ENCODE assay signal across 8 cellular contexts in genomic region chr3:36124118-36124796, GRCh38.
DNase-seq lines count a peak whose midpoint lies in the region; ATAC-seq, FAIRE-seq and TF ChIP-seq lines count a peak whose summit lies in the region.

No MANE protein-coding gene starts in this region.

- H3K27me3 Mint-ChIP-seq in Caco-2 (ENCODE audit: insufficient read depth, unreplicated experiment) = peaks cover 2% of the 10 kb centered on the region

- H3K36me3 Mint-ChIP-seq in Caco-2 (ENCODE audit: insufficient read depth, unreplicated experiment) = no peaks in the 10 kb centered on the region

- no peak overlapping the region for H3K4me2 ChIP-seq in HepG2 (ENCODE audit: low read depth, low read length)

- TF ChIP-seq CTCF in Caco-2 (IDR thresholded peaks at IDR 0.05; ENCODE audit: insufficient read depth in 1 of 2, low read depth in 1 of 2, low read length in 1 of 2, severe bottlenecking in 1 of 2, unreplicated experiment in 1 of 2) (peak; percentile 55 to 75), astrocyte of the spinal cord (IDR thresholded peaks at IDR 0.05; ENCODE audit: low read depth, low read length) (peak; percentile 73), HepG2 (CRISPR knock-in tag; IDR thresholded peaks at IDR 0.05) (peak; percentile 59), left ventricle myocardium inferior (IDR thresholded peaks at IDR 0.05; ENCODE audit: borderline replicate concordance) (no peak)

- no peak overlapping the region for H3K9ac ChIP-seq in HepG2 (ENCODE audit: insufficient read depth, low read depth, low read length)

- no peak overlapping the region for H2AFZ ChIP-seq in HepG2 (ENCODE audit: low read length)

- H3K4me1 Mint-ChIP-seq in Caco-2 (ENCODE audit: low read depth, unreplicated experiment) = no peaks in the 10 kb centered on the region

- H3K27ac ChIP-seq in HepG2 (ENCODE audit: extremely low read length, insufficient read depth, low read length) (no peak overlapping the region), left ventricle myocardium inferior (replicated peaks) (no peak overlapping the region)

- peak; percentile 72 for FAIRE-seq in HepG2 (lab: Jason Lieb, UNC)

- no peak overlapping the region for H3K4me3 Mint-ChIP-seq in Caco-2 (ENCODE audit: unreplicated experiment)

- WGBS in HepG2 (ENCODE audit: low lambda C conversion rate) = 0% methylated on average over 1 of the region's 2 CpGs

- in situ Hi-C loops in astrocyte of the spinal cord (cut with HindIII; ENCODE audit: low sequenced_read_pairs) = no loop called here
- in situ Hi-C loops in HepG2 (cut with HindIII; ENCODE audit: extremely low pct_ligation_motif_present, low pct_unique_long_range_greater_than_20kb) = no loop called here

- ATAC-seq in HepG2 = peak; percentile 92
- no peak for ATAC-seq in HG02970 (IDR thresholded peaks at IDR 0.05; ENCODE audit: low FRiP score, unreplicated experiment)

- H3K4me3 ChIP-seq in Caco-2 (ENCODE audit: low read depth, low read length) = no peak overlapping the region
- H3K4me3 ChIP-seq in astrocyte of the spinal cord (ENCODE audit: low read depth, low read length) = no peak overlapping the region
- H3K4me3 ChIP-seq in HepG2 (replicated peaks in 1 of 3; ENCODE audit: insufficient read depth in 1 of 3, low read depth in 2 of 3, low read length in 3 of 3) = no peak overlapping the region
- no peak overlapping the region for H3K4me3 ChIP-seq in left ventricle myocardium inferior

- intact Hi-C loops in Caco-2 (cut with micrococcal nuclease; ENCODE audit: unreplicated experiment) (loop anchor here (1.0 to 5.0 kb wide), 5 partner anchors 157 to 577 kb away; no protein-coding TSS in a partner anchor), HepG2 (cut with micrococcal nuclease; ENCODE audit: unreplicated experiment) (loop anchor here (1.0 kb wide), 2 partner anchors 417 to 577 kb away; no protein-coding TSS in a partner anchor), left ventricle myocardium inferior (cut with micrococcal nuclease) (no loop called here)

- H3K27ac Mint-ChIP-seq in Caco-2 (ENCODE audit: unreplicated experiment) = no peak overlapping the region

- TF ChIP-seq RAD21 in HepG2 (CRISPR knock-in tag; IDR thresholded peaks at IDR 0.05) = peak; percentile 31; the same call in 1 of the 2 replicates

- no TSS peak for BruUV-seq in Caco-2 (replicated peaks; lab: Mats Ljungman, UMichigan)
- no TSS peak for BruUV-seq in HepG2 (replicated peaks; lab: Mats Ljungman, UMichigan)

- DNase-seq in Caco-2 (peak; percentile 51 to 64), LoVo (ENCODE audit: low spot score) (peak; percentile 7), astrocyte of the spinal cord (ENCODE audit: low read depth, low spot score) (peak; percentile 65), HepG2 (ENCODE audit: low spot score) (peak; percentile 38), left ventricle myocardium inferior (no peak), dedifferentiated amniotic fluid mesenchymal stem cell (ENCODE audit: extremely low spot score) (no peak)
- no peak for DNase-seq in activated naive CD4-positive, alpha-beta T cell treated with anti-CD3 and anti-CD28 coated beads, Interleukin-2, amount 50 U/mL, for 16 hours

- H3K27me3 ChIP-seq in Caco-2 (replicated peaks; ENCODE audit: control insufficient read depth, insufficient read depth, low read length) (no peaks in the 10 kb centered on the region), HepG2 (ENCODE audit: control insufficient read depth in 1 of 2, insufficient read depth in 2 of 2, low read length in 2 of 2) (no peaks in the 10 kb centered on the region), left ventricle myocardium inferior (ENCODE audit: low read depth) (no peaks in the 10 kb centered on the region)

- H3K4me1 ChIP-seq in Caco-2 (no peaks in the 10 kb centered on the region), HepG2 (ENCODE audit: insufficient read depth, low read length) (no peaks in the 10 kb centered on the region), left ventricle myocardium inferior (no peaks in the 10 kb centered on the region)

- CTCF ChIA-PET in Caco-2 (lab: Charles Lee) (interaction anchor here (0.5 kb wide), 1 partner anchor 346 kb away, joined by 3 read pairs; no protein-coding TSS in a partner anchor), HepG2 (lab: Yijun Ruan, JAX; ENCODE audit: low intra/inter-chr PET ratio, low total read pairs) (interaction anchor here (0.7 to 1.5 kb wide), 3 partner anchors 417 to 577 kb away, joined by 4 to 6 read pairs (median 5); no protein-coding TSS in a partner anchor)

- POLR2A ChIA-PET in Caco-2 (lab: Charles Lee) (no interaction called here), HepG2 (lab: Yijun Ruan, JAX) (no interaction called here)

- H3K9me3 ChIP-seq in Caco-2 (no peaks in the 10 kb centered on the region), HepG2 (ENCODE audit: low read length) (no peaks in the 10 kb centered on the region), left ventricle myocardium inferior (replicated peaks) (peaks cover 62% of the 10 kb centered on the region)

- H4K20me1 ChIP-seq in HepG2 (ENCODE audit: insufficient read depth, low read length) = no peaks in the 10 kb centered on the region

- H3K36me3 ChIP-seq in Caco-2 (ENCODE audit: control insufficient read depth, insufficient read depth, low read length) (no peaks in the 10 kb centered on the region), HepG2 (replicated peaks in 1 of 2; ENCODE audit: control insufficient read depth in 1 of 2, insufficient read depth in 2 of 2, low read length in 2 of 2) (no peaks in the 10 kb centered on the region), left ventricle myocardium inferior (no peaks in the 10 kb centered on the region)

- TF ChIP-seq POLR2A in HepG2 (IDR thresholded peaks at IDR 0.05; ENCODE audit: insufficient read depth in 1 of 2, low read depth in 2 of 2, low read length in 2 of 2) = no peak

- TF ChIP-seq EP300 in HepG2 (IDR thresholded peaks at IDR 0.05; ENCODE audit: low read depth in 2 of 2, low read length in 2 of 2) = no peak
- no peak for TF ChIP-seq EP300 in HepG2 (CRISPR knock-in tag; IDR thresholded peaks at IDR 0.05; ENCODE audit: borderline replicate concordance)

- H3K9me3 Mint-ChIP-seq in Caco-2 (ENCODE audit: unreplicated experiment) = no peaks in the 10 kb centered on the region

- H3K79me2 ChIP-seq in HepG2 (ENCODE audit: insufficient read depth, low read length) = no peaks in the 10 kb centered on the region

TF ChIP-seq in HepG2, 621 proteins besides CTCF, POLR2A, EP300 and RAD21:
- TF ChIP-seq STAG1 (CRISPR knock-in tag; IDR thresholded peaks at IDR 0.05) = peak; percentile 80
- no peak for TF ChIP-seq PHB2 (IDR thresholded peaks at IDR 0.05; ENCODE audit: partially characterized antibody)
- peak; percentile 71 for TF ChIP-seq SMC3 (IDR thresholded peaks at IDR 0.05; ENCODE audit: low read length)
TF ChIP-seq in HepG2: peak in this region for 2.

Comparison
In these comparisons a context has a peak if more than half of its experiments do, and no peak if none do; other contexts are left out.
1. DNase-seq: peak in Caco-2 (2 of 2), LoVo (single experiment), astrocyte of the spinal cord (single experiment) and HepG2 (single experiment); none in activated naive CD4-positive, alpha-beta T cell treated with anti-CD3 and anti-CD28 coated beads, Interleukin-2, amount 50 U/mL, for 16 hours (single experiment), left ventricle myocardium inferior (single experiment) and dedifferentiated amniotic fluid mesenchymal stem cell (single experiment).